ENCODE assay signal across 30 cellular contexts in genomic region chr19:3208317-3209207, GRCh38. TPM values are rescaled to one million over a fixed set of nuclear protein-coding genes. Genes with fewer than 3 reads are reported as not detected.
DNase-seq lines count a peak whose midpoint lies in the region; ATAC-seq, FAIRE-seq and TF ChIP-seq lines count a peak whose summit lies in the region.
"Had no signal": no experiment of that assay in that cellular context is flagged by ENCODE, and none has a peak within 500 bp of the region (broad histone marks: within the 10 kb centered on the region; RNA-seq: fewer than 3 reads in every experiment).

No MANE protein-coding gene starts in this region.

- POLR2A ChIA-PET in HepG2 (lab: Yijun Ruan, JAX) (no interaction called here), OCI-LY7 (lab: Charles Lee) (no interaction called here)

- no peak for TF ChIP-seq RAD21 in HepG2 (CRISPR knock-in tag; IDR thresholded peaks at IDR 0.05)

- FAIRE-seq in HepG2 (lab: Jason Lieb, UNC) (no peak), kidney (lab: Jason Lieb, UNC) (no peak)
- FAIRE-seq: A549, GM12878, HTR-8/SVneo had no signal

- in situ Hi-C loops in HepG2 (cut with HindIII; ENCODE audit: extremely low pct_ligation_motif_present, low pct_unique_long_range_greater_than_20kb), result no loop called here

- H3K27me3 ChIP-seq in HepG2 (ENCODE audit: control insufficient read depth in 1 of 2, insufficient read depth in 2 of 2, low read length in 2 of 2), result no peaks in the 10 kb centered on the region
- H3K27me3 ChIP-seq in right lobe of liver, result no peaks in the 10 kb centered on the region

- H3K27ac ChIP-seq in HepG2 (ENCODE audit: extremely low read length, insufficient read depth, low read length) (no peak overlapping the region), right lobe of liver (no peak overlapping the region), OCI-LY7 (ENCODE audit: low read depth, low read length, poor library complexity, severe bottlenecking) (no peak overlapping the region), kidney (ENCODE audit: low read depth in 2 of 2, low read length in 2 of 2) (no peak overlapping the region)
- H3K27ac ChIP-seq: A549 had no signal

- H3K4me2 ChIP-seq in HepG2 (ENCODE audit: low read depth, low read length) (no peak overlapping the region), OCI-LY7 (ENCODE audit: low read length) (no peak overlapping the region)
- H3K4me2 ChIP-seq: A549 had no signal

- BruUV-seq in HepG2 (replicated peaks; lab: Mats Ljungman, UMichigan), result TSS peak; percentile 47
- BruUV-seq in OCI-LY7 (replicated peaks; lab: Mats Ljungman, UMichigan), result TSS peak; percentile 71

- DNase-seq in HepG2 (ENCODE audit: low spot score) (no peak), right lobe of liver (no peak), OCI-LY7 (ENCODE audit: low spot score) (no peak), kidney (peak; percentile 57), NCI-H146 treated with DMSO at 0.1 percent for 48 hours (lab: John Stamatoyannopoulos, UW; ENCODE audit: unreplicated experiment) (no peak), foreskin melanocyte (no peak)
- DNase-seq in activated CD4-positive, CD25-positive, alpha-beta regulatory T cell treated with anti-CD3 and anti-CD28 coated beads, Interleukin-2, amount 50 U/mL, for 72 hours, result no peak
- DNase-seq: C1 segment of cervical spinal cord; CD4-positive, alpha-beta memory T cell; COR-L47; DMS 273 treated with DMSO at 0.1 percent for 48 hours; DMS79; EL; GDM1; KG1; MM.1S; NCI-H1694; NCI-H2081; NCI-H226; NCI-H510A; NCI-H69; OCI-M1; SHP77; T-cell had no signal

- no peak overlapping the region for H3K9ac ChIP-seq in HepG2 (ENCODE audit: insufficient read depth, low read depth, low read length)
- no peak overlapping the region for H3K9ac ChIP-seq in kidney (ENCODE audit: low read length in 2 of 2)

- H3K4me1 ChIP-seq in HepG2 (ENCODE audit: insufficient read depth, low read length) (peaks cover 12% of the 10 kb centered on the region), right lobe of liver (no peaks in the 10 kb centered on the region), OCI-LY7 (ENCODE audit: insufficient read depth, low read length, poor library complexity, severe bottlenecking) (peaks cover 14% of the 10 kb centered on the region), kidney (ENCODE audit: control insufficient read depth in 1 of 2, insufficient read depth in 1 of 2, low read depth in 1 of 2, low read length in 2 of 2) (no peaks in the 10 kb centered on the region)
- H3K4me1 ChIP-seq: A549 had no signal

- intact Hi-C loops in HepG2 (cut with micrococcal nuclease; ENCODE audit: unreplicated experiment), result no loop called here
- intact Hi-C loops in right lobe of liver (cut with DNase I), result no loop called here
- intact Hi-C loops in OCI-LY7 (cut with micrococcal nuclease; ENCODE audit: unreplicated experiment), result no loop called here
- intact Hi-C loops in kidney (cut with DNase I), result no loop called here

- H2AFZ ChIP-seq in HepG2 (ENCODE audit: low read length) (no peak overlapping the region), OCI-LY7 (ENCODE audit: low read length) (no peak overlapping the region)

- ATAC-seq in HepG2, result no peak
- no peak for ATAC-seq in right lobe of liver
- ATAC-seq: A549, GM12878, T-cell had no signal

- H3K79me2 ChIP-seq in HepG2 (ENCODE audit: insufficient read depth, low read length) (no peaks in the 10 kb centered on the region), OCI-LY7 (ENCODE audit: insufficient read depth, low read depth, low read length) (no peaks in the 10 kb centered on the region)

- H3K36me3 ChIP-seq in HepG2 (replicated peaks in 1 of 2; ENCODE audit: control insufficient read depth in 1 of 2, insufficient read depth in 2 of 2, low read length in 2 of 2) (peaks cover 5 to 20% of the 10 kb centered on the region in 2 experiments; a peak in 4 of 5 replicates), right lobe of liver (peaks cover 0 to 21% (median 3%) of the 10 kb centered on the region in 4 donors), OCI-LY7 (ENCODE audit: insufficient read depth, low read length) (peaks cover 48% of the 10 kb centered on the region), kidney (ENCODE audit: control insufficient read depth in 1 of 2, insufficient read depth in 2 of 2, low read length in 2 of 2) (peaks cover 2 to 5% of the 10 kb centered on the region in 2 donors)

- TF ChIP-seq POLR2A in HepG2 (IDR thresholded peaks at IDR 0.05; ENCODE audit: insufficient read depth in 1 of 2, low read depth in 2 of 2, low read length in 2 of 2), result no peak
- TF ChIP-seq POLR2A in right lobe of liver (IDR thresholded peaks at IDR 0.05), result no peak

- H3K4me3 ChIP-seq in HepG2 (replicated peaks in 1 of 3; ENCODE audit: insufficient read depth in 1 of 3, low read depth in 2 of 3, low read length in 3 of 3) (no peak overlapping the region), right lobe of liver (no peak overlapping the region), OCI-LY7 (ENCODE audit: low read depth, low read length, poor library complexity, severe bottlenecking) (no peak overlapping the region), kidney (ENCODE audit: low read length in 2 of 2) (no peak overlapping the region)
- H3K4me3 ChIP-seq: A549, GM12878 had no signal

- no peaks in the 10 kb centered on the region; the same call in 1 of the 2 replicates for H4K20me1 ChIP-seq in HepG2 (ENCODE audit: insufficient read depth, low read length)
- H4K20me1 ChIP-seq in OCI-LY7 (ENCODE audit: insufficient read depth, low read length), result no peaks in the 10 kb centered on the region

- CTCF ChIA-PET in HepG2 (lab: Yijun Ruan, JAX; ENCODE audit: low intra/inter-chr PET ratio, low total read pairs), result no interaction called here
- CTCF ChIA-PET in OCI-LY7 (lab: Charles Lee; ENCODE audit: unreplicated experiment), result no interaction called here

- 96% methylated on average over 25 of the region's 33 CpGs for WGBS in HepG2 (ENCODE audit: low lambda C conversion rate)
- WGBS in right lobe of liver (ENCODE audit: insufficient coverage, low coverage, low lambda C conversion rate, missing lambda C conversion rate), result 96% methylated on average over 5 of the region's 33 CpGs

- H3K9me2 ChIP-seq in OCI-LY7 (ENCODE audit: insufficient read depth, low read length), result no peaks in the 10 kb centered on the region

- H3K9me3 ChIP-seq in HepG2 (ENCODE audit: low read length), result no peaks in the 10 kb centered on the region
- H3K9me3 ChIP-seq in right lobe of liver, result no peaks in the 10 kb centered on the region
- H3K9me3 ChIP-seq in OCI-LY7 (ENCODE audit: low read length), result no peaks in the 10 kb centered on the region
- no peaks in the 10 kb centered on the region for H3K9me3 ChIP-seq in kidney (ENCODE audit: control insufficient read depth in 1 of 2, low read length in 2 of 2)
- H3K9me3 ChIP-seq: A549 had no signal

- TF ChIP-seq CTCF in HepG2 (CRISPR knock-in tag; IDR thresholded peaks at IDR 0.05) (no peak), right lobe of liver (IDR thresholded peaks at IDR 0.05) (no peak), OCI-LY7 (conservative IDR thresholded peaks at IDR 0.05; ENCODE audit: low read length) (no peak), kidney (IDR thresholded peaks at IDR 0.05; ENCODE audit: borderline replicate concordance, extremely low read depth, insufficient read depth) (no peak)

- TF ChIP-seq EP300 in HepG2 (IDR thresholded peaks at IDR 0.05; ENCODE audit: low read depth in 2 of 2, low read length in 2 of 2) (no peak), HepG2 (CRISPR knock-in tag; IDR thresholded peaks at IDR 0.05; ENCODE audit: borderline replicate concordance) (no peak)

RNA-seq across cellular contexts. Expression of gene CELF5, which starts 15.9 kb away (rescaled TPM):
- total RNA-seq in HepG2 (2016; rRNA removed; fragmentation: Illumina TruSeq; extraction: Trizol) (0.14 and 0.31 TPM in 2 replicates), right lobe of liver (1 to 10 TPM in 1 of 6 experiments, under 1 TPM in 5; 0.07 to 1.6 (median 0.34) TPM), OCI-LY7 (2022) (not detected in 2 replicates), kidney (0.38 TPM)
- total RNA-seq in HepG2 (2016; cell fraction: cytosol; rRNA removed; fragmentation: Illumina TruSeq; extraction: Trizol; ENCODE audit: low read depth), result 0.35 TPM in 1 of 2 replicates, not detected in the other
- total RNA-seq in HepG2 (2016; cell fraction: insoluble cytoplasmic fraction; rRNA removed; fragmentation: Illumina TruSeq; extraction: Trizol), result 0.16 and 0.30 TPM in 2 replicates
- total RNA-seq in HepG2 (2016; cell fraction: membrane; rRNA removed; fragmentation: Illumina TruSeq; extraction: Trizol), result 0.12 and 0.28 TPM in 2 replicates
- 0.66 and 0.68 TPM in 2 replicates for total RNA-seq in HepG2 (2016; cell fraction: nucleus; rRNA removed; fragmentation: Illumina TruSeq; extraction: Trizol)
- polyA plus RNA-seq in HepG2 (2011; rRNA removed) (0.84 and 0.91 TPM in 2 replicates), kidney (ENCODE audit: insufficient read depth, low read depth, low replicate concordance) (0.15 TPM)
- polyA plus RNA-seq in HepG2 (2011; cell fraction: cytosol; rRNA removed), result 0.23 and 0.43 TPM in 2 replicates
- polyA plus RNA-seq in HepG2 (2011; cell fraction: nucleus; rRNA removed), result 3.4 and 3.5 TPM in 2 replicates
- polyA plus RNA-seq in HepG2 (2012), result 2.1 and 2.4 TPM in 2 replicates
- 0.07 and 0.20 TPM in 2 replicates for polyA plus RNA-seq in HepG2 (2016; cell fraction: cytosol; fragmentation: Illumina TruSeq; extraction: Trizol; ENCODE audit: low read depth)
- 0.19 and 0.47 TPM in 2 replicates for polyA plus RNA-seq in HepG2 (2016; cell fraction: insoluble cytoplasmic fraction; fragmentation: Illumina TruSeq; extraction: Trizol; ENCODE audit: low read depth)
- 0.15 and 0.30 TPM in 2 replicates for polyA plus RNA-seq in HepG2 (2016; cell fraction: membrane; fragmentation: Illumina TruSeq; extraction: Trizol; ENCODE audit: low read depth)
- 1.6 and 1.9 TPM in 2 replicates for polyA plus RNA-seq in HepG2 (2016; cell fraction: nucleus; fragmentation: Illumina TruSeq; extraction: Trizol; ENCODE audit: insufficient read depth, low read depth)
- 0.44 and 0.56 TPM in 2 replicates for polyA minus RNA-seq in HepG2 (2011; rRNA and poly(A)+ RNA removed; ENCODE audit: low replicate concordance)
- polyA minus RNA-seq in HepG2 (2011; cell fraction: cytosol; rRNA and poly(A)+ RNA removed), result 0.40 TPM in 1 of 2 replicates, not detected in the other
- polyA minus RNA-seq in HepG2 (2011; cell fraction: nucleus; rRNA and poly(A)+ RNA removed), result 0.75 and 0.77 TPM in 2 replicates
- 0.13 TPM in 1 of 2 replicates, not detected in the other for total RNA-seq in OCI-LY7 (2014; rRNA removed; shearing (Covaris generic))
- total RNA-seq: GM12878, RPMI7951, SK-MEL-5 had no signal

RNA-seq across cellular contexts. Expression of gene NCLN, which starts 22.8 kb away (rescaled TPM):
- total RNA-seq in HepG2 (2016; rRNA removed; fragmentation: Illumina TruSeq; extraction: Trizol), result 20.0 and 56.0 TPM in 2 replicates
- total RNA-seq in HepG2 (2016; cell fraction: cytosol; rRNA removed; fragmentation: Illumina TruSeq; extraction: Trizol; ENCODE audit: low read depth), result 14.5 and 16.6 TPM in 2 replicates
- 22.2 and 58.2 TPM in 2 replicates for total RNA-seq in HepG2 (2016; cell fraction: insoluble cytoplasmic fraction; rRNA removed; fragmentation: Illumina TruSeq; extraction: Trizol)
- total RNA-seq in HepG2 (2016; cell fraction: membrane; rRNA removed; fragmentation: Illumina TruSeq; extraction: Trizol), result 36.2 and 36.4 TPM in 2 replicates
- total RNA-seq in HepG2 (2016; cell fraction: nucleus; rRNA removed; fragmentation: Illumina TruSeq; extraction: Trizol), result 45.5 and 60.9 TPM in 2 replicates
- polyA plus RNA-seq in HepG2 (2011; rRNA removed), result 42.6 and 55.5 TPM in 2 replicates
- polyA plus RNA-seq in HepG2 (2011; cell fraction: cytosol; rRNA removed), result 34.0 and 56.6 TPM in 2 replicates
- 87.2 and 112 TPM in 2 replicates for polyA plus RNA-seq in HepG2 (2011; cell fraction: nucleus; rRNA removed)
- polyA plus RNA-seq in HepG2 (2012), result 29.1 and 45.2 TPM in 2 replicates
- polyA plus RNA-seq in HepG2 (2016; cell fraction: cytosol; fragmentation: Illumina TruSeq; extraction: Trizol; ENCODE audit: low read depth), result 21.6 and 23.7 TPM in 2 replicates
- polyA plus RNA-seq in HepG2 (2016; cell fraction: insoluble cytoplasmic fraction; fragmentation: Illumina TruSeq; extraction: Trizol; ENCODE audit: low read depth), result 19.8 and 29.4 TPM in 2 replicates
- 31.3 and 31.9 TPM in 2 replicates for polyA plus RNA-seq in HepG2 (2016; cell fraction: membrane; fragmentation: Illumina TruSeq; extraction: Trizol; ENCODE audit: low read depth)
- 109 and 110 TPM in 2 replicates for polyA plus RNA-seq in HepG2 (2016; cell fraction: nucleus; fragmentation: Illumina TruSeq; extraction: Trizol; ENCODE audit: insufficient read depth, low read depth)
- polyA minus RNA-seq in HepG2 (2011; rRNA and poly(A)+ RNA removed; ENCODE audit: low replicate concordance), result 99.1 and 126 TPM in 2 replicates
- polyA minus RNA-seq in HepG2 (2011; cell fraction: cytosol; rRNA and poly(A)+ RNA removed), result 41.8 and 46.2 TPM in 2 replicates
- polyA minus RNA-seq in HepG2 (2011; cell fraction: nucleus; rRNA and poly(A)+ RNA removed), result 16.4 and 18.6 TPM in 2 replicates
- total RNA-seq in right lobe of liver, result 10 to 100 TPM; 32.0 to 59.9 (median 40.4) TPM
- 33.2 and 49.2 TPM in 2 replicates for total RNA-seq in OCI-LY7 (2014; rRNA removed; shearing (Covaris generic))
- 52.7 and 61.9 TPM in 2 replicates for total RNA-seq in OCI-LY7 (2022)
- total RNA-seq in kidney, result 43.3 TPM
- polyA plus RNA-seq in kidney (ENCODE audit: insufficient read depth, low read depth, low replicate concordance), result 63.2 TPM

RNA-seq across cellular contexts. Expression of gene S1PR4, which starts 30.0 kb away (rescaled TPM):
- total RNA-seq in HepG2 (2016; rRNA removed; fragmentation: Illumina TruSeq; extraction: Trizol) (0.07 TPM in 1 of 2 replicates, not detected in the other), right lobe of liver (1 to 10 TPM in 3 of 6 experiments, under 1 TPM in 3; 0.53 to 2.2 (median 0.97) TPM), OCI-LY7 (2022) (25.8 and 26.5 TPM in 2 replicates), kidney (5.1 TPM)
- not detected in 2 replicates for total RNA-seq in HepG2 (2016; cell fraction: cytosol; rRNA removed; fragmentation: Illumina TruSeq; extraction: Trizol; ENCODE audit: low read depth)
- total RNA-seq in HepG2 (2016; cell fraction: insoluble cytoplasmic fraction; rRNA removed; fragmentation: Illumina TruSeq; extraction: Trizol), result 0.09 TPM in 1 of 2 replicates, not detected in the other
- total RNA-seq in HepG2 (2016; cell fraction: membrane; rRNA removed; fragmentation: Illumina TruSeq; extraction: Trizol), result not detected in 2 replicates
- total RNA-seq in HepG2 (2016; cell fraction: nucleus; rRNA removed; fragmentation: Illumina TruSeq; extraction: Trizol), result not detected in 2 replicates
- polyA plus RNA-seq in HepG2 (2011; rRNA removed) (0.09 and 0.33 TPM in 2 replicates), kidney (ENCODE audit: insufficient read depth, low read depth, low replicate concordance) (0.67 TPM)
- polyA plus RNA-seq in HepG2 (2011; cell fraction: cytosol; rRNA removed), result not detected in 2 replicates
- 1.2 and 1.8 TPM in 2 replicates for polyA plus RNA-seq in HepG2 (2011; cell fraction: nucleus; rRNA removed)
- not detected in 2 replicates for polyA plus RNA-seq in HepG2 (2012)
- polyA plus RNA-seq in HepG2 (2016; cell fraction: cytosol; fragmentation: Illumina TruSeq; extraction: Trizol; ENCODE audit: low read depth), result not detected in 2 replicates
- not detected in 2 replicates for polyA plus RNA-seq in HepG2 (2016; cell fraction: insoluble cytoplasmic fraction; fragmentation: Illumina TruSeq; extraction: Trizol; ENCODE audit: low read depth)
- polyA plus RNA-seq in HepG2 (2016; cell fraction: membrane; fragmentation: Illumina TruSeq; extraction: Trizol; ENCODE audit: low read depth), result not detected in 2 replicates
- 0.29 TPM in 1 of 2 replicates, not detected in the other for polyA plus RNA-seq in HepG2 (2016; cell fraction: nucleus; fragmentation: Illumina TruSeq; extraction: Trizol; ENCODE audit: insufficient read depth, low read depth)
- 0.19 TPM in 1 of 2 replicates, not detected in the other for polyA minus RNA-seq in HepG2 (2011; rRNA and poly(A)+ RNA removed; ENCODE audit: low replicate concordance)
- not detected in 2 replicates for polyA minus RNA-seq in HepG2 (2011; cell fraction: cytosol; rRNA and poly(A)+ RNA removed)
- 0.25 TPM in 1 of 2 replicates, not detected in the other for polyA minus RNA-seq in HepG2 (2011; cell fraction: nucleus; rRNA and poly(A)+ RNA removed)
- total RNA-seq in OCI-LY7 (2014; rRNA removed; shearing (Covaris generic)), result 25.9 and 34.1 TPM in 2 replicates
- total RNA-seq: H4, RPMI7951, SK-MEL-5 had no signal
